Comparison of ENCODE assay signal across 1 cellular context in the genomic region with DNA sequence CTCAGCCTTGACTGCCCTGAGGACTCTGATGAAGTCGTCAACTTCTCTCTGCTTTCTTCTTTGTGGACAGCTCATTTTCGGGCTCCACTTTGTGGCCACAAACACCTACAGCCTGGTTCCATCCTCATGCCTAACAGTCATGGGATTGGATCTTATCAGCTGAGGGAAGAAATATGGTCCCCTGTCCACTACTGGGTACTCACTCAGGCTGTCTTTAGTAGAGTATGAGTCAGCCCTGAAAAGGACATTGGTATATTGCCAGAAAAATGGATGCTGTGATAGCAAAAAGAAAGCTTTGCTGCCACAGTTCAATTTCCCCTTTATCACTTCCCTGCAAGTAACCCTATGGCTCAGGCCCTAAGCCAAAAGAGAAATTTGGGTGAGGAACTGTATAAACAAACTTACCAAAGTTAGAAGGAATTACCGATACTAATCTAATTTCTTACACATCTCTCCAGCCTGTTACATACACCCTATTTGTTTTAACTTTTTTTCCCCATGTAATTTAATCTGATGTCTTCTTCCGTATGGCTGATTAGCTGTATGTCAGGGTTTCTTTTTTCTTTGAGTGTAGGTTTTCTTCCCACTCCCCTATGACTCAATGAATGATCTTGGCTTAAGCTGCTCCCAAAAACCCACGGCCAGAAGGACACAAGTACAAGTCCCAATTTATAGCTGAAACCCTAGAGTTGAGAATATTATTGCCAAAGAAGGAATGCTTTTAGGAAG.
TF ChIP-seq lines count a peak whose summit lies in the region.

No MANE protein-coding gene starts in this region.

TF ChIP-seq in SK-N-SH, 30 proteins besides CTCF, POLR2A, EP300 and RAD21:
- TF ChIP-seq FOSL2 (IDR thresholded peaks at IDR 0.05; ENCODE audit: borderline replicate concordance, low read depth) (peak; percentile 41; the same call in 1 of the 2 replicates), RXRA (IDR thresholded peaks at IDR 0.05; ENCODE audit: borderline replicate concordance, low read depth) (no peak), JUND (IDR thresholded peaks at IDR 0.05) (peak; percentile 54; the same call in 1 of the 2 replicates), EZH2phosphoT487 (IDR thresholded peaks at IDR 0.05; ENCODE audit: borderline replicate concordance, low read depth) (no peak), TCF12 (IDR thresholded peaks at IDR 0.05) (peak; percentile 36), YY1 (IDR thresholded peaks at IDR 0.05; ENCODE audit: low read depth) (no peak), NFIC (IDR thresholded peaks at IDR 0.05; ENCODE audit: borderline replicate concordance) (peak; percentile 51; the same call in 1 of the 2 replicates)
- TF ChIP-seq, protein P1, sequence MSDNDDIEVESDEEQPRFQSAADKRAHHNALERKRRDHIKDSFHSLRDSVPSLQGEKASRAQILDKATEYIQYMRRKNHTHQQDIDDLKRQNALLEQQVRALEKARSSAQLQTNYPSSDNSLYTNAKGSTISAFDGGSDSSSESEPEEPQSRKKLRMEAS (IDR thresholded peaks at IDR 0.05; ENCODE audit: low read depth), result peak; percentile 27; the same call in 1 of the 2 replicates
- TF ChIP-seq, protein P2, sequence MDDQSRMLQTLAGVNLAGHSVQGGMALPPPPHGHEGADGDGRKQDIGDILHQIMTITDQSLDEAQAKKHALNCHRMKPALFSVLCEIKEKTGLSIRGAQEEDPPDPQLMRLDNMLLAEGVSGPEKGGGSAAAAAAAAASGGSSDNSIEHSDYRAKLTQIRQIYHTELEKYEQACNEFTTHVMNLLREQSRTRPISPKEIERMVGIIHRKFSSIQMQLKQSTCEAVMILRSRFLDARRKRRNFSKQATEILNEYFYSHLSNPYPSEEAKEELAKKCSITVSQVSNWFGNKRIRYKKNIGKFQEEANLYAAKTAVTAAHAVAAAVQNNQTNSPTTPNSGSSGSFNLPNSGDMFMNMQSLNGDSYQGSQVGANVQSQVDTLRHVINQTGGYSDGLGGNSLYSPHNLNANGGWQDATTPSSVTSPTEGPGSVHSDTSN (IDR thresholded peaks at IDR 0.05), result peak; percentile 81
- TF ChIP-seq, protein P3, sequence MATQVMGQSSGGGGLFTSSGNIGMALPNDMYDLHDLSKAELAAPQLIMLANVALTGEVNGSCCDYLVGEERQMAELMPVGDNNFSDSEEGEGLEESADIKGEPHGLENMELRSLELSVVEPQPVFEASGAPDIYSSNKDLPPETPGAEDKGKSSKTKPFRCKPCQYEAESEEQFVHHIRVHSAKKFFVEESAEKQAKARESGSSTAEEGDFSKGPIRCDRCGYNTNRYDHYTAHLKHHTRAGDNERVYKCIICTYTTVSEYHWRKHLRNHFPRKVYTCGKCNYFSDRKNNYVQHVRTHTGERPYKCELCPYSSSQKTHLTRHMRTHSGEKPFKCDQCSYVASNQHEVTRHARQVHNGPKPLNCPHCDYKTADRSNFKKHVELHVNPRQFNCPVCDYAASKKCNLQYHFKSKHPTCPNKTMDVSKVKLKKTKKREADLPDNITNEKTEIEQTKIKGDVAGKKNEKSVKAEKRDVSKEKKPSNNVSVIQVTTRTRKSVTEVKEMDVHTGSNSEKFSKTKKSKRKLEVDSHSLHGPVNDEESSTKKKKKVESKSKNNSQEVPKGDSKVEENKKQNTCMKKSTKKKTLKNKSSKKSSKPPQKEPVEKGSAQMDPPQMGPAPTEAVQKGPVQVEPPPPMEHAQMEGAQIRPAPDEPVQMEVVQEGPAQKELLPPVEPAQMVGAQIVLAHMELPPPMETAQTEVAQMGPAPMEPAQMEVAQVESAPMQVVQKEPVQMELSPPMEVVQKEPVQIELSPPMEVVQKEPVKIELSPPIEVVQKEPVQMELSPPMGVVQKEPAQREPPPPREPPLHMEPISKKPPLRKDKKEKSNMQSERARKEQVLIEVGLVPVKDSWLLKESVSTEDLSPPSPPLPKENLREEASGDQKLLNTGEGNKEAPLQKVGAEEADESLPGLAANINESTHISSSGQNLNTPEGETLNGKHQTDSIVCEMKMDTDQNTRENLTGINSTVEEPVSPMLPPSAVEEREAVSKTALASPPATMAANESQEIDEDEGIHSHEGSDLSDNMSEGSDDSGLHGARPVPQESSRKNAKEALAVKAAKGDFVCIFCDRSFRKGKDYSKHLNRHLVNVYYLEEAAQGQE (IDR thresholded peaks at IDR 0.05; ENCODE audit: low read depth, low read length), result 0 out of 2 replicates have a peak, but pooled peaks have one; percentile 26
